39 cellular contexts compared by ENCODE assay signal in genomic region chr13:65057986-65058385, GRCh38.
"Had no signal": no experiment of that assay in that cellular context is flagged by ENCODE, and none has a peak within 500 bp of the region (broad histone marks: within the 10 kb centered on the region; RNA-seq: fewer than 3 reads in every experiment).

No MANE protein-coding gene starts in this region.

- H3K9me2 ChIP-seq: SK-N-SH had no signal

- DNase-seq: activated B cell treated with CpG ODN at 0.5 μM for 24 hours; activated CD4-positive, alpha-beta memory T cell treated with anti-CD3 and anti-CD28 coated beads for 36 hours; activated CD4-positive, alpha-beta T cell treated with anti-CD3 and anti-CD28 coated beads for 4 hours; activated CD4-positive, alpha-beta T cell treated with anti-CD3 and anti-CD28 coated beads, Interleukin-2, amount 50 U/mL, for 1 hour; activated CD4-positive, CD25-positive, alpha-beta regulatory T cell treated with anti-CD3 and anti-CD28 coated beads, Interleukin-2, amount 50 U/mL, for 72 hours; activated CD8-positive, alpha-beta memory T cell treated with anti-CD3 and anti-CD28 coated beads, Interleukin-2, amount 50 U/mL, for 4 hours; activated effector memory CD4-positive, alpha-beta T cell treated with Interleukin-2 at 50 U/mL for 16 hours; activated naive CD4-positive, alpha-beta T cell treated with anti-CD3 and anti-CD28 coated beads, Interleukin-2, amount 10 ng/mL, durations not matched to agents 7 days and 5 days; activated naive CD8-positive, alpha-beta T cell treated with anti-CD3 and anti-CD28 coated beads, Interleukin-2, amount 50 U/mL, for 24 hours; activated T-cell treated with anti-CD3 and anti-CD28 coated beads for 4 hours; activated T-cell treated with anti-CD3 and anti-CD28 coated beads, Interleukin-2, amount 50 U/mL, for 4 hours; amygdala; body of pancreas; KG1; MM.1S; MV-4-11; NCI-H1092; NCI-H1417; NCI-H146; NCI-H187; NCI-H2029 treated with DMSO at 0.1 percent for 48 hours; NCI-H2107; NCI-H345; NCI-H526; NCI-H748 treated with DMSO at 0.1 percent for 48 hours; NK-92 treated with Interleukin-12 subunit alpha and Interleukin-12 subunit beta, amount 100 ng/mL, for 24 hours; PC-3; Peyer's patch; RPMI8226; SHP77 treated with DMSO at 0.1 percent for 48 hours; SK-N-SH; T-helper 1 cell; T-helper 2 cell; T-helper 9 cell had no signal

- H3K4me3 Mint-ChIP-seq: activated B cell treated with CpG ODN at 0.5 μM for 24 hours; activated CD4-positive, alpha-beta memory T cell treated with anti-CD3 and anti-CD28 coated beads for 36 hours; activated naive CD4-positive, alpha-beta T cell treated with anti-CD3 and anti-CD28 coated beads, Interleukin-2, amount 10 ng/mL, durations not matched to agents 7 days and 5 days; activated naive CD8-positive, alpha-beta T cell; activated naive CD8-positive, alpha-beta T cell treated with anti-CD3 and anti-CD28 coated beads, Interleukin-2, amount 50 U/mL, for 24 hours; activated T-cell treated with anti-CD3 and anti-CD28 coated beads, Interleukin-2, amount 50 U/mL, for 4 hours had no signal

- H3K36me3 Mint-ChIP-seq: activated CD4-positive, alpha-beta memory T cell treated with anti-CD3 and anti-CD28 coated beads for 36 hours; activated naive CD4-positive, alpha-beta T cell treated with anti-CD3 and anti-CD28 coated beads, Interleukin-2, amount 10 ng/mL, durations not matched to agents 7 days and 5 days; activated naive CD8-positive, alpha-beta T cell had no signal

- H3K4me1 Mint-ChIP-seq: activated B cell treated with CpG ODN at 0.5 μM for 24 hours; activated naive CD4-positive, alpha-beta T cell treated with anti-CD3 and anti-CD28 coated beads, Interleukin-2, amount 10 ng/mL, durations not matched to agents 7 days and 5 days; activated naive CD8-positive, alpha-beta T cell treated with anti-CD3 and anti-CD28 coated beads, Interleukin-2, amount 50 U/mL, for 24 hours had no signal

- ATAC-seq: activated naive CD8-positive, alpha-beta T cell treated with anti-CD3 and anti-CD28 coated beads, Interleukin-2, amount 50 U/mL, for 24 hours; activated T-cell treated with anti-CD3 and anti-CD28 coated beads, Interleukin-2, amount 50 U/mL, for 4 hours; body of pancreas; PC-3 had no signal

- H3K4me1 ChIP-seq: body of pancreas, breast epithelium, Peyer's patch, SJSA1 had no signal

- FAIRE-seq: astrocyte had no signal

- H3K9ac ChIP-seq: SK-N-SH had no signal

- H3K4me2 ChIP-seq: SK-N-SH had no signal

- H3K9me3 ChIP-seq: body of pancreas, Peyer's patch, SJSA1 had no signal

- H3K36me3 ChIP-seq: breast epithelium, Peyer's patch, SJSA1 had no signal

- H3K27ac Mint-ChIP-seq: activated B cell treated with CpG ODN at 0.5 μM for 24 hours; activated CD4-positive, alpha-beta memory T cell treated with anti-CD3 and anti-CD28 coated beads for 36 hours; activated naive CD4-positive, alpha-beta T cell treated with anti-CD3 and anti-CD28 coated beads, Interleukin-2, amount 10 ng/mL, durations not matched to agents 7 days and 5 days; activated naive CD8-positive, alpha-beta T cell; activated naive CD8-positive, alpha-beta T cell treated with anti-CD3 and anti-CD28 coated beads, Interleukin-2, amount 50 U/mL, for 24 hours had no signal

- H3K4me3 ChIP-seq: body of pancreas, breast epithelium, Peyer's patch, SJSA1 had no signal

- H3K27me3 ChIP-seq: body of pancreas, breast epithelium, Peyer's patch, SJSA1 had no signal

- H3K27ac ChIP-seq: body of pancreas, breast epithelium, Peyer's patch, SJSA1, VCaP had no signal
